Comparison of ENCODE assay signal across 8 cellular contexts in the genomic region with DNA sequence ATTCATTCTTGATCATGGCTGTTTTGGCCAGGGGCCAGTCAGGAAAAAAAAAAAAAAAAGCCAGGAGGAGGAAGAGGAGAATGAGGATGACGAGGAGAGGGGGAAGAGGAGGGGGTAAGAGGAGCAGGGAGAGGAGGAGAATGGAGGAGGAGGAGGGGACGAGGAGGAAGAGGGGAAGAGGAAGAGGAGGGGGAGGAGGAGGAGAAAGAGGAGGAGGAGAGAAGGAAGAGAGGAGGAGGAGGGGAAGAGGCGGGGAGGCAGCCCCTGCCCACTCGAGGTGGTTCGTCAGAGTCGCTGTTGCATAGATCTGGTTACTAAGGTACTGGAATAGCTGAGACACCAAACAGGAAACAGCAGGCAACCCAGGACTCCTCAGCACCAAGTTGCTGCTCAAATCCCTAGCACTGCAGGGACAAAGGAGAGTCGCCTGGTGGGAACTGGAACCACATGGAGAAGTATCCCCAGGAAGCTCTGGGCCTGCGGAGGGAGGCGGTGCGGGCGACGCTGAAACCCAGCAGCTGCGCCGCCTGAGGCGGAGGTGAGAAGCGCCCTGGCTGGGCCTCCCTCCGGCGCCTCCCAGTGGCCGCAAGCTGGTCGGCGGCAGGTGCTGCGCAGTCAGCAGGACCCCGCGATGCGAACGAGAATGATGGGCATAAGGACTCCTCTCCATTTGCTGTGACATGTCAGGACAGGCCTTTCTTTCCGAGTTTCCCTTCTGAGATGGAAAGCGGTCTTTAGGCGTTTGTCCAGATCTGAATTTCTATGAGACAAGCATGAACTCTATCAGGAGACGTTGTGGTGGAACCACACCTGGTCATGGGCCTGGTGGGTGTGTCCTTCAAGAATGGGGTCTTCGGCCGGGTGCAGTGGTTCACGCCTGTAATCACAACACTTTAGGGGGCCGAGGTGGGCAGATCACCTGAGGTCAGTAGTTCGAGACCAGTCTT.
A peak's percentile ranks its signal among the peaks of the same experiment; 100 is the strongest.
DNase-seq lines count a peak whose midpoint lies in the region; ATAC-seq and TF ChIP-seq lines count a peak whose summit lies in the region.

No MANE protein-coding gene starts in this region.

- TF ChIP-seq CTCF in GM12873 (IDR thresholded peaks at IDR 0.05; ENCODE audit: insufficient read depth, low read depth, low read length, missing control alignments) = peak; percentile 99

- peak; percentile 83 for ATAC-seq in HG03045 (IDR thresholded peaks at IDR 0.05; ENCODE audit: unreplicated experiment)

- peak; percentile 49 for DNase-seq in NCI-H526 treated with DMSO at 0.1 percent for 48 hours (lab: John Stamatoyannopoulos, UW)
- DNase-seq in activated CD8-positive, alpha-beta memory T cell treated with anti-CD3 and anti-CD28 coated beads for 24 hours = peak; percentile 89
- peak; percentile 54 for DNase-seq in effector CD8-positive, alpha-beta T cell (lab: John Stamatoyannopoulos, UW)
- DNase-seq in medulla oblongata (ENCODE audit: extremely low spot score) = peak; percentile 82
- peak; percentile 46 to 61 (median 54) for DNase-seq in stimulated activated CD4-positive, alpha-beta T cell treated with anti-CD3 and anti-CD28 coated beads, TNF-alpha, amount 100 ng/mL, for 4 hours (ENCODE audit: low read depth in 3 of 3)
- DNase-seq in NK-92 (lab: John Stamatoyannopoulos, UW; ENCODE audit: unreplicated experiment) = no peak
